In the genomic region with DNA sequence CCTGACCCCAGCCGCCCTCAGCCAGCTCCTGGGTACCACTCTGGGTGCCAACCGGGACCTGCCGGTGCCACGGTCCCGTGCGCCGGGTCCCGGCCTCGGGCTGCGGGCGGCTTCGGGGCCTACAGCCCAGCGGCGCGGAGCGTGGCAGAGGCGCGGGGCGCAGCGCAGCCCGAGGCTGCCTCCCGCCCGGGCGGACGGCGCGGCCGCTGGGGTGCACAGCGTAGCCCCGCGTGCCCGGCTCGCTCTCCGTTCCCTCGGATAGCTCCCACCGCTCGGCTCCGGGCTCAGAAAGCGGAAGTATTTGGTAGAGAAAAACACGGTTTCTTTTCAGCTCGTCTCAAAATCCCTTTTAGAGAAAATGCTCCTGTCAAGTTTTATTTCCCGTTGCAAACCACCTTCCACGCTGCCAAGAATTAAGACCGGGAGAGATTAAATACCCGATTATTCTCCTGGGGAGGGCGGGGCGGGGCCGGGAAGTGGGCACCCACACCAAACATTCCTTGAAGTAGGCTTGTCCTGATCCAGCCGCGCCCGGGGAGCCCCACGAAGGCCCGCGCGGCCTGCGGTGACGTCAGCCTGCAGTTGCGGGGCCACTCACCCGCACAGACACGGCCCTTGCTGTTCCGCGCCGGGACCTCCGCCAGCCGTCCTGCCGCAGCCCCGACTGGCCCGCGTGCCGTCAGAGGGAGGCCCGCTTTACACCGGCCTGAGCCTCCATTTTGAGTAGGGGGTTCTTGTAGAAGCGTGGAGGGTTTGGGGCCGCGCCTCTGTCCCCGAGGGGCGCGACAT, we compare ENCODE assay signal across 9 cellular contexts. TPM values are rescaled to one million over a fixed set of nuclear protein-coding genes. Genes with fewer than 3 reads are reported as not detected.
DNase-seq lines count a peak whose midpoint lies in the region; ATAC-seq and TF ChIP-seq lines count a peak whose summit lies in the region.
"Had no signal": no experiment of that assay in that cellular context is flagged by ENCODE, and none has a peak within 500 bp of the region (broad histone marks: within the 10 kb centered on the region; RNA-seq: fewer than 3 reads in every experiment).

No MANE protein-coding gene starts in this region.

- TF ChIP-seq EP300 in gastroesophageal sphincter (IDR thresholded peaks at IDR 0.05): no peak

- TF ChIP-seq POLR2A in Peyer's patch (IDR thresholded peaks at IDR 0.05) (no peak), gastroesophageal sphincter (IDR thresholded peaks at IDR 0.05) (no peak)

- H3K4me1 ChIP-seq in Peyer's patch (peaks cover 4 to 34% (median 24%) of the 10 kb centered on the region in 4 donors), gastroesophageal sphincter (peaks cover 0 to 39% (median 20%) of the 10 kb centered on the region in 3 donors), rectal smooth muscle tissue (ENCODE audit: control insufficient read depth, insufficient read depth, low read length) (peaks cover 8% of the 10 kb centered on the region)

- H3K4me3 ChIP-seq in Peyer's patch (peak overlapping the region; percentile 3 to 44 (median 33)), gastroesophageal sphincter (peak overlapping the region in 1 of 2 donors; percentile 27), rectal smooth muscle tissue (ENCODE audit: low read length) (peak overlapping the region; percentile 71)

- no peaks in the 10 kb centered on the region for H3K9me3 ChIP-seq in Peyer's patch
- no peaks in the 10 kb centered on the region for H3K9me3 ChIP-seq in gastroesophageal sphincter

- peak overlapping the region; percentile 24 for H3K9ac ChIP-seq in rectal smooth muscle tissue (ENCODE audit: low read length)

- ATAC-seq in gastroesophageal sphincter: peak; percentile 45
- no peak for ATAC-seq in HG03521 (IDR thresholded peaks at IDR 0.05; ENCODE audit: unreplicated experiment)
- no peak for ATAC-seq in GM18867 (IDR thresholded peaks at IDR 0.05; ENCODE audit: unreplicated experiment)

- H3K27ac ChIP-seq in Peyer's patch (no peak overlapping the region), gastroesophageal sphincter (no peak overlapping the region), rectal smooth muscle tissue (ENCODE audit: low read depth, low read length) (peak overlapping the region; percentile 89)

- H3K27me3 ChIP-seq in Peyer's patch (peaks cover 4 to 89% of the 10 kb centered on the region in 2 donors), gastroesophageal sphincter (peaks cover 100% of the 10 kb centered on the region), rectal smooth muscle tissue (ENCODE audit: control insufficient read depth, insufficient read depth, low read length) (peaks cover 6% of the 10 kb centered on the region)

- TF ChIP-seq CTCF in Peyer's patch (IDR thresholded peaks at IDR 0.05) (no peak), gastroesophageal sphincter (IDR thresholded peaks at IDR 0.05) (no peak)

- DNase-seq in EH (ENCODE audit: low read depth): peak; percentile 90
- peak in 1 of 3 donors; percentile 56 for DNase-seq in Peyer's patch
- no peak for DNase-seq in NCI-H1417 treated with DMSO at 0.1 percent for 48 hours (lab: John Stamatoyannopoulos, UW)
- DNase-seq in SW 1271 (lab: John Stamatoyannopoulos, UW): no peak
- DNase-seq: NCI-H2081 had no signal

- 8 to 9% methylated on average over 6 to 7 of the region's 78 CpGs for WGBS in gastroesophageal sphincter (ENCODE audit: low coverage in 1 of 2), 2 donors

- H3K36me3 ChIP-seq in Peyer's patch (no peaks in the 10 kb centered on the region), gastroesophageal sphincter (no peaks in the 10 kb centered on the region), rectal smooth muscle tissue (ENCODE audit: control insufficient read depth, insufficient read depth, low read length) (no peaks in the 10 kb centered on the region)

RNA-seq across cellular contexts. Expression of a gene that starts 7.2 kb away (rescaled TPM):
- total RNA-seq in Peyer's patch (not detected), gastroesophageal sphincter (under 1 TPM in 1 of 4 donors, not detected in 3; 0.12 TPM)

RNA-seq across cellular contexts. Expression of a gene that starts 7.7 kb away (rescaled TPM):
- total RNA-seq in Peyer's patch (not detected), gastroesophageal sphincter (under 1 TPM in 1 of 4 donors, not detected in 3; 0.12 TPM)

RNA-seq across cellular contexts. Expression of a gene that starts 18.6 kb away (rescaled TPM):
- total RNA-seq in Peyer's patch (10 to 100 TPM; 15.7 to 28.4 (median 19.8) TPM), gastroesophageal sphincter (under 1 TPM in 1 of 4 donors, not detected in 3; 0.67 TPM)

RNA-seq across cellular contexts. Expression of a gene that starts 27.4 kb away (rescaled TPM):
- total RNA-seq in Peyer's patch: 10 to 100 TPM; 25.7 to 71.2 (median 46.1) TPM
- under 1 TPM in 2 of 4 donors, not detected in 2; 0.54 to 0.89 TPM for total RNA-seq in gastroesophageal sphincter

RNA-seq across cellular contexts. Expression of a gene that starts 36.3 kb away (rescaled TPM):
- total RNA-seq in Peyer's patch (10 to 100 TPM in 1 of 4 donors, 1 to 10 TPM in 3; 3.3 to 11.8 (median 5.7) TPM), gastroesophageal sphincter (1 to 10 TPM in 3 of 4 donors, under 1 TPM in 1; 0.85 to 5.1 (median 1.4) TPM)

Comparison
In these comparisons a context has a peak if more than half of its experiments do, and no peak if none do; other contexts are left out.
1. RNA of a gene that starts 18.6 kb away (total RNA-seq): 15.7 to 28.4 TPM in Peyer's patch; 0.67 TPM in gastroesophageal sphincter; every median in the first group is over 4 times any median in the second.